ENCODE assay signal across 9 cellular contexts in the genomic region with DNA sequence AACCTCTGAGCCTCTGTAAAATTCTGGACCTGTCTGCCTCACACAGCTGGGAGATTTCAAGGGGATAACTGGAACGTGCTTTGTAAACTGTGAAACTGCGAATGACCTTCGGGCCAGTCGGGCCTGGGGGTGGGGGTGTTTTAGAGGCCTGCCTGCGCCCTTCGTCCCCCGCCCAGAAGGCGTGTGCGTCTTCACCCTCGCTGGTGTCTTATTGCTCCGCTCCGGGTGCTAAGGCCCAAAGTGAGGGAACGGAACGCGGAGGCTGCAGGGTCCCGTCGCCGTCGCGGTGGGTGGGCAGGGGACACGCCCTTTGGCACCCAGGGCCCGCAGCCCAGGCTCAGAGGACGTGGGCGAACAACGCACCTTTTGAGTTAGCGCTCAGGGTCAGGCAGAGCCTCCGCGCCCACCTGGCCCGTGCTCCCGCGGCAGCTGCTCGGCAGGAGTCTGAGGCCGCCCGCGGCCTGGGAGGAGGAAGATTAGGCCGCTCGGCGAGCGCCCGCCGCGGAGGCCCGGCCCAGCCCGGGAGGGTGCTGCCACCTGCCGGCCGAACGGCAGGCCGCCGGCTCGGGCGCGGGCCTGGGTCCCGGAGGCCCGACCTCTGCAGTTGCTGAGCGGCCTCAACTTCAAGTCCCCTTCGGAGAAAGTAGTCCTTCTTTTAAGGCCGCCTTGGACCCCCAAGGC. TPM values are rescaled to one million over a fixed set of nuclear protein-coding genes. Genes with fewer than 3 reads are reported as not detected.
A peak's percentile ranks its signal among the peaks of the same experiment; 100 is the strongest.
DNase-seq lines count a peak whose midpoint lies in the region; ATAC-seq, FAIRE-seq and TF ChIP-seq lines count a peak whose summit lies in the region.
"Had no signal": no experiment of that assay in that cellular context is flagged by ENCODE, and none has a peak within 500 bp of the region (broad histone marks: within the 10 kb centered on the region; RNA-seq: fewer than 3 reads in every experiment).

No MANE protein-coding gene starts in this region.

- no peak overlapping the region for H3K27ac ChIP-seq in endothelial cell of umbilical vein (ENCODE audit: insufficient read depth, low read depth, low read length)
- peak overlapping the region; percentile 66 to 79 for H3K27ac ChIP-seq in mucosa of rectum (ENCODE audit: low read depth in 2 of 2, low read length in 2 of 2)
- H3K27ac ChIP-seq: SK-N-MC had no signal

- FAIRE-seq in endothelial cell of umbilical vein (lab: Jason Lieb, UNC): peak; percentile 60

- dilution Hi-C loops in endothelial cell of umbilical vein (cut with MboI; ENCODE audit: extremely low pct_ligation_motif_present, low sequenced_read_pairs): no loop called here

- TF ChIP-seq CTCF in endothelial cell of umbilical vein (IDR thresholded peaks at IDR 0.05; ENCODE audit: extremely low read depth in 1 of 2, insufficient read depth in 1 of 2, low read depth in 1 of 2, low read length in 2 of 2): peak; percentile 76 to 98

- H4K20me1 ChIP-seq in endothelial cell of umbilical vein (replicated peaks; ENCODE audit: control insufficient read depth, extremely low read depth, insufficient read depth, low read length): no peaks in the 10 kb centered on the region

- no peak overlapping the region for H3K9ac ChIP-seq in endothelial cell of umbilical vein (replicated peaks; ENCODE audit: extremely low read depth, insufficient read depth, low read length)
- peak overlapping the region; percentile 56 to 77 for H3K9ac ChIP-seq in mucosa of rectum (ENCODE audit: low read depth in 1 of 2, low read length in 2 of 2)

- H3K36me3 ChIP-seq in endothelial cell of umbilical vein (ENCODE audit: control insufficient read depth in 2 of 2, extremely low read depth in 1 of 2, insufficient read depth in 2 of 2, low read length in 2 of 2) (peaks cover 0 to 2% of the 10 kb centered on the region in 2 experiments), mucosa of rectum (ENCODE audit: control insufficient read depth in 2 of 2, insufficient read depth in 2 of 2, low read length in 2 of 2) (peaks cover 5 to 10% of the 10 kb centered on the region in 2 donors)

- peaks cover 17% of the 10 kb centered on the region for H3K4me1 ChIP-seq in endothelial cell of umbilical vein (ENCODE audit: control insufficient read depth, extremely low read depth, insufficient read depth, low read length)
- H3K4me1 ChIP-seq in mucosa of rectum (ENCODE audit: control insufficient read depth in 2 of 2, insufficient read depth in 2 of 2, low read length in 2 of 2): peaks cover 20 to 24% of the 10 kb centered on the region in 2 donors

- no peaks in the 10 kb centered on the region for H3K79me2 ChIP-seq in endothelial cell of umbilical vein (ENCODE audit: control insufficient read depth, insufficient read depth, low read length)

- DNase-seq in COLO829 (ENCODE audit: low spot score): peak; percentile 69
- peak; percentile 22 for DNase-seq in NOMO-1 treated with DMSO at 0.1 percent for 48 hours (lab: John Stamatoyannopoulos, UW; ENCODE audit: unreplicated experiment)
- DNase-seq in activated T-cell treated with anti-CD3 and anti-CD28 coated beads for 24 hours (ENCODE audit: low read depth): peak; percentile 43
- DNase-seq in endothelial cell of umbilical vein (ENCODE audit: low read depth, low spot score): peak; percentile 38
- peak; percentile 26 to 38 for DNase-seq in stimulated activated CD8-positive, alpha-beta memory T cell treated with anti-CD3 and anti-CD28 coated beads, Interleukin-7, amount 100 ng/mL, for 1 hour (ENCODE audit: low read depth in 2 of 2)

- peak overlapping the region; percentile 36 for H2AFZ ChIP-seq in endothelial cell of umbilical vein (ENCODE audit: low read depth, low read length)

- no peak for TF ChIP-seq POLR2A in endothelial cell of umbilical vein (IDR thresholded peaks at IDR 0.05; ENCODE audit: low read depth, low read length)

- BruUV-seq in endothelial cell of umbilical vein (replicated peaks; lab: Mats Ljungman, UMichigan): no TSS peak

- peak; percentile 49 for ATAC-seq in HG02763 (IDR thresholded peaks at IDR 0.05; ENCODE audit: unreplicated experiment)
- no peak for ATAC-seq in GM21360 (IDR thresholded peaks at IDR 0.05; ENCODE audit: unreplicated experiment)

- no peaks in the 10 kb centered on the region for H3K9me1 ChIP-seq in endothelial cell of umbilical vein (replicated peaks; ENCODE audit: control insufficient read depth, extremely low read depth, insufficient read depth, low read length)

- POLR2A ChIA-PET in endothelial cell of umbilical vein (lab: Charles Lee): no interaction called here

- intact Hi-C loops in endothelial cell of umbilical vein (cut with micrococcal nuclease): loop anchor here (1.0 to 2.0 kb wide), 3 partner anchors 101 to 246 kb away; a partner anchor contains a TSS

- peak overlapping the region; percentile 14 for H3K4me2 ChIP-seq in endothelial cell of umbilical vein (ENCODE audit: insufficient read depth, low read length)

- CTCF ChIA-PET in endothelial cell of umbilical vein (lab: Charles Lee): interaction anchor here (0.6 to 13.8 kb wide), 35 partner anchors 9 to 263 kb away, joined by 3 to 331 read pairs (median 5); a partner anchor contains a TSS

- no peaks in the 10 kb centered on the region for H3K9me3 ChIP-seq in endothelial cell of umbilical vein (replicated peaks; ENCODE audit: control insufficient read depth, insufficient read depth, low read length)
- no peaks in the 10 kb centered on the region for H3K9me3 ChIP-seq in mucosa of rectum (ENCODE audit: control insufficient read depth in 2 of 2, low read length in 2 of 2)

- H3K27me3 ChIP-seq in endothelial cell of umbilical vein (ENCODE audit: control insufficient read depth in 2 of 2, insufficient read depth in 2 of 2, low read length in 2 of 2): no peaks in the 10 kb centered on the region
- peaks cover 0 to 5% of the 10 kb centered on the region in 2 donors for H3K27me3 ChIP-seq in mucosa of rectum (ENCODE audit: control insufficient read depth in 2 of 2, insufficient read depth in 2 of 2, low read length in 2 of 2)

- H3K4me3 ChIP-seq in endothelial cell of umbilical vein (replicated peaks in 1 of 3; ENCODE audit: insufficient read depth in 1 of 3, low read depth in 1 of 3, low read length in 3 of 3) (peak overlapping the region in 1 of 3 experiments; percentile 30), mucosa of rectum (ENCODE audit: low read length in 2 of 2) (peak overlapping the region; percentile 65 to 66)
- H3K4me3 ChIP-seq: SK-N-MC had no signal

TF ChIP-seq in endothelial cell of umbilical vein, 7 proteins besides CTCF, POLR2A, EP300 and RAD21:
- TF ChIP-seq MYC (IDR thresholded peaks at IDR 0.05; ENCODE audit: low read depth, low read length): no peak
- TF ChIP-seq JUN (IDR thresholded peaks at IDR 0.05; ENCODE audit: borderline replicate concordance, insufficient read depth, insufficient read length, low read depth): no peak
- no peak for TF ChIP-seq FOS (IDR thresholded peaks at IDR 0.05; ENCODE audit: borderline replicate concordance, insufficient read depth, low read length)
- TF ChIP-seq POLR2AphosphoS5 (IDR thresholded peaks at IDR 0.05; ENCODE audit: insufficient read depth, low read depth, low read length): peak; percentile 32

RNA-seq across cellular contexts. Expression of a gene that starts 29.7 kb away (rescaled TPM):
- 29.0 and 30.8 TPM in 2 replicates for total RNA-seq in endothelial cell of umbilical vein
- 36.5 and 39.1 TPM in 2 replicates for polyA plus RNA-seq in endothelial cell of umbilical vein
- polyA plus RNA-seq in endothelial cell of umbilical vein (2011; cell fraction: cytosol; rRNA removed): 23.9 and 26.3 TPM in 2 replicates
- 21.6 and 23.1 TPM in 2 replicates for polyA plus RNA-seq in endothelial cell of umbilical vein (2011; cell fraction: nucleus; rRNA removed)
- polyA plus RNA-seq in endothelial cell of umbilical vein (2012): 22.9 and 33.4 TPM in 2 replicates
- 36.0 and 40.5 TPM in 2 replicates for polyA minus RNA-seq in endothelial cell of umbilical vein
- polyA minus RNA-seq in endothelial cell of umbilical vein (2011; cell fraction: cytosol; rRNA and poly(A)+ RNA removed): 21.4 TPM
- polyA minus RNA-seq in endothelial cell of umbilical vein (2011; cell fraction: nucleus; rRNA and poly(A)+ RNA removed): 11.1 and 17.6 TPM in 2 replicates

RNA-seq across cellular contexts. Expression of a gene that starts 39.4 kb away (rescaled TPM):
- 126 and 135 TPM in 2 replicates for total RNA-seq in endothelial cell of umbilical vein
- polyA plus RNA-seq in endothelial cell of umbilical vein: 25.7 and 37.6 TPM in 2 replicates
- 36.0 and 37.3 TPM in 2 replicates for polyA plus RNA-seq in endothelial cell of umbilical vein (2011; cell fraction: cytosol; rRNA removed)
- polyA plus RNA-seq in endothelial cell of umbilical vein (2011; cell fraction: nucleus; rRNA removed): 60.2 and 64.7 TPM in 2 replicates
- 101 and 108 TPM in 2 replicates for polyA plus RNA-seq in endothelial cell of umbilical vein (2012)
- 64.6 and 73.8 TPM in 2 replicates for polyA minus RNA-seq in endothelial cell of umbilical vein
- polyA minus RNA-seq in endothelial cell of umbilical vein (2011; cell fraction: cytosol; rRNA and poly(A)+ RNA removed): 88.1 TPM
- polyA minus RNA-seq in endothelial cell of umbilical vein (2011; cell fraction: nucleus; rRNA and poly(A)+ RNA removed): 54.0 and 57.5 TPM in 2 replicates

RNA-seq across cellular contexts. Expression of a gene that starts 53.6 kb away (rescaled TPM):
- 0.35 TPM in 2 replicates for total RNA-seq in endothelial cell of umbilical vein
- polyA plus RNA-seq in endothelial cell of umbilical vein: 0.72 and 0.75 TPM in 2 replicates
- 0.22 and 0.34 TPM in 2 replicates for polyA plus RNA-seq in endothelial cell of umbilical vein (2011; cell fraction: cytosol; rRNA removed)
- polyA plus RNA-seq in endothelial cell of umbilical vein (2011; cell fraction: nucleus; rRNA removed): not detected in 2 replicates
- 0.17 and 1.1 TPM in 2 replicates for polyA plus RNA-seq in endothelial cell of umbilical vein (2012)
- polyA minus RNA-seq in endothelial cell of umbilical vein: not detected in 2 replicates
- 1.7 TPM for polyA minus RNA-seq in endothelial cell of umbilical vein (2011; cell fraction: cytosol; rRNA and poly(A)+ RNA removed)
- not detected in 2 replicates for polyA minus RNA-seq in endothelial cell of umbilical vein (2011; cell fraction: nucleus; rRNA and poly(A)+ RNA removed)
